In genomic region chrX:17719651-17720050, GRCh38 we compare ENCODE assay signal across 1 cellular context.
TF ChIP-seq lines count a peak whose summit lies in the region.

No MANE protein-coding gene starts in this region.

TF ChIP-seq in GM23338, 12 proteins besides CTCF, POLR2A, EP300 and RAD21 (continued from another document):
- TF ChIP-seq ZNF462 (CRISPR knock-in tag; IDR thresholded peaks at IDR 0.05) (no peak), REST (IDR thresholded peaks at IDR 0.05; ENCODE audit: unreplicated experiment) (no peak), CREB1 (CRISPR knock-in tag; IDR thresholded peaks at IDR 0.05; ENCODE audit: low read depth) (no peak), POLR2AphosphoS5 (IDR thresholded peaks at IDR 0.05; ENCODE audit: low read depth) (no peak), JUNB (IDR thresholded peaks at IDR 0.05; ENCODE audit: unreplicated experiment) (no peak), EZH2phosphoT487 (IDR thresholded peaks at IDR 0.05; ENCODE audit: unreplicated experiment) (no peak), STAT1 (IDR thresholded peaks at IDR 0.05; ENCODE audit: unreplicated experiment) (no peak), ZNF331 (CRISPR knock-in tag; IDR thresholded peaks at IDR 0.05; ENCODE audit: low read depth) (no peak), NANOG (IDR thresholded peaks at IDR 0.05; ENCODE audit: borderline replicate concordance) (no peak)
